1 cellular context compared by ENCODE assay signal in the genomic region with DNA sequence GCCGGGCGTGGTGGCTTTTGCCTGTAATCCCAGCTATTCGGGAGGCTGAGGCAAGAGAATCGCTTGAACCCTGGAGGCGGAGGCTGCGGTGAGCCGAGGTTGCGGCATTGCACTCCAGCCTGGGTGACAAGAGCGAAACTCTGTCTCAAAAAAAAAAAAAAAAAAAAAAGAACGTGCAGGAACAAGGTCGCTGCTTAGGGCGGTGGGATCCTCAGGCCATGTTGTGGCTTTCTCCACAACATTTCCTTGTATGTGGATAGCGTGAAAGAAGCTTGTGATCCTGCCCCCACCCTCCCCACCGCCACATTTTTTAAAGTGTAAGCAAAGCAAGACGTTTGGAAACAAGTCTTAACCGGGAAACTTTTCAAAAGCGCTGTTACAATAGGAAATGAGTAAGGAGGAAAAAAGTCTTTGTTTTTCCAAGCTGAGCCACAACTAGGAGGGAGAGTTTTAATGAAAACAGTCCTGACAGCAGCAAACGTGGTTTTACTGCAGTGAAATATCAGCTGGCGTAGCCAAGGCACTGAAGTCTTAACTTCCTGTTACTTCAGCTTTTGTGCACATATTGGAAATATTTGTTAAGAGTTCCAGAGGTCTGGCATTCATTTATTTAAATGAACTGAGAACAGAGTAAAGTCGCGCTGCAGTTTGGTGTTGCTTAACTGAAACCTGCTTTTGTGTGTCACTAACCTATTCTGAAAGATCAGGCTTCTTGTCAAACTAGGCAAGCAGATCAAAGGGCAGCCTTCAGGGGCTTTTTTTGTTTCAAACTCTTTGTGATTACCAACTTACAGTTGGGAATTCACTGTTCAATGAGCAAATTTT.
TF ChIP-seq lines count a peak whose summit lies in the region.

No MANE protein-coding gene starts in this region.

TF ChIP-seq in K562, 482 proteins besides CTCF, POLR2A, EP300 and RAD21 (continued from another document):
- TF ChIP-seq, protein P1, sequence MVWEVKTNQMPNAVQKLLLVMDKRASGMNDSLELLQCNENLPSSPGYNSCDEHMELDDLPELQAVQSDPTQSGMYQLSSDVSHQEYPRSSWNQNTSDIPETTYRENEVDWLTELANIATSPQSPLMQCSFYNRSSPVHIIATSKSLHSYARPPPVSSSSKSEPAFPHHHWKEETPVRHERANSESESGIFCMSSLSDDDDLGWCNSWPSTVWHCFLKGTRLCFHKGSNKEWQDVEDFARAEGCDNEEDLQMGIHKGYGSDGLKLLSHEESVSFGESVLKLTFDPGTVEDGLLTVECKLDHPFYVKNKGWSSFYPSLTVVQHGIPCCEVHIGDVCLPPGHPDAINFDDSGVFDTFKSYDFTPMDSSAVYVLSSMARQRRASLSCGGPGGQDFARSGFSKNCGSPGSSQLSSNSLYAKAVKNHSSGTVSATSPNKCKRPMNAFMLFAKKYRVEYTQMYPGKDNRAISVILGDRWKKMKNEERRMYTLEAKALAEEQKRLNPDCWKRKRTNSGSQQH (CRISPR knock-in tag; IDR thresholded peaks at IDR 0.05): no peak
- peak; percentile 24 for TF ChIP-seq HNRNPLL (IDR thresholded peaks at IDR 0.05; ENCODE audit: low read depth, low read length, poor library complexity, severe bottlenecking)
- TF ChIP-seq FOXP1 (CRISPR knock-in tag; IDR thresholded peaks at IDR 0.05): no peak
- TF ChIP-seq BCOR (IDR thresholded peaks at IDR 0.05): no peak
- TF ChIP-seq PHF20 (IDR thresholded peaks at IDR 0.05; ENCODE audit: partially characterized antibody): no peak
- TF ChIP-seq MBD2 (IDR thresholded peaks at IDR 0.05; ENCODE audit: borderline replicate concordance, low read depth): no peak
- no peak for TF ChIP-seq ZNF408 (CRISPR knock-in tag; IDR thresholded peaks at IDR 0.05; ENCODE audit: low read depth)
- TF ChIP-seq, protein P2, sequence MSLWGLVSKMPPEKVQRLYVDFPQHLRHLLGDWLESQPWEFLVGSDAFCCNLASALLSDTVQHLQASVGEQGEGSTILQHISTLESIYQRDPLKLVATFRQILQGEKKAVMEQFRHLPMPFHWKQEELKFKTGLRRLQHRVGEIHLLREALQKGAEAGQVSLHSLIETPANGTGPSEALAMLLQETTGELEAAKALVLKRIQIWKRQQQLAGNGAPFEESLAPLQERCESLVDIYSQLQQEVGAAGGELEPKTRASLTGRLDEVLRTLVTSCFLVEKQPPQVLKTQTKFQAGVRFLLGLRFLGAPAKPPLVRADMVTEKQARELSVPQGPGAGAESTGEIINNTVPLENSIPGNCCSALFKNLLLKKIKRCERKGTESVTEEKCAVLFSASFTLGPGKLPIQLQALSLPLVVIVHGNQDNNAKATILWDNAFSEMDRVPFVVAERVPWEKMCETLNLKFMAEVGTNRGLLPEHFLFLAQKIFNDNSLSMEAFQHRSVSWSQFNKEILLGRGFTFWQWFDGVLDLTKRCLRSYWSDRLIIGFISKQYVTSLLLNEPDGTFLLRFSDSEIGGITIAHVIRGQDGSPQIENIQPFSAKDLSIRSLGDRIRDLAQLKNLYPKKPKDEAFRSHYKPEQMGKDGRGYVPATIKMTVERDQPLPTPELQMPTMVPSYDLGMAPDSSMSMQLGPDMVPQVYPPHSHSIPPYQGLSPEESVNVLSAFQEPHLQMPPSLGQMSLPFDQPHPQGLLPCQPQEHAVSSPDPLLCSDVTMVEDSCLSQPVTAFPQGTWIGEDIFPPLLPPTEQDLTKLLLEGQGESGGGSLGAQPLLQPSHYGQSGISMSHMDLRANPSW (CRISPR knock-in tag; IDR thresholded peaks at IDR 0.05): no peak
- TF ChIP-seq, protein P3, sequence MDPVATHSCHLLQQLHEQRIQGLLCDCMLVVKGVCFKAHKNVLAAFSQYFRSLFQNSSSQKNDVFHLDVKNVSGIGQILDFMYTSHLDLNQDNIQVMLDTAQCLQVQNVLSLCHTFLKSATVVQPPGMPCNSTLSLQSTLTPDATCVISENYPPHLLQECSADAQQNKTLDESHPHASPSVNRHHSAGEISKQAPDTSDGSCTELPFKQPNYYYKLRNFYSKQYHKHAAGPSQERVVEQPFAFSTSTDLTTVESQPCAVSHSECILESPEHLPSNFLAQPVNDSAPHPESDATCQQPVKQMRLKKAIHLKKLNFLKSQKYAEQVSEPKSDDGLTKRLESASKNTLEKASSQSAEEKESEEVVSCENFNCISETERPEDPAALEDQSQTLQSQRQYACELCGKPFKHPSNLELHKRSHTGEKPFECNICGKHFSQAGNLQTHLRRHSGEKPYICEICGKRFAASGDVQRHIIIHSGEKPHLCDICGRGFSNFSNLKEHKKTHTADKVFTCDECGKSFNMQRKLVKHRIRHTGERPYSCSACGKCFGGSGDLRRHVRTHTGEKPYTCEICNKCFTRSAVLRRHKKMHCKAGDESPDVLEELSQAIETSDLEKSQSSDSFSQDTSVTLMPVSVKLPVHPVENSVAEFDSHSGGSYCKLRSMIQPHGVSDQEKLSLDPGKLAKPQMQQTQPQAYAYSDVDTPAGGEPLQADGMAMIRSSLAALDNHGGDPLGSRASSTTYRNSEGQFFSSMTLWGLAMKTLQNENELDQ (CRISPR knock-in tag; IDR thresholded peaks at IDR 0.05; ENCODE audit: borderline replicate concordance): no peak
- no peak for TF ChIP-seq SOX6 (IDR thresholded peaks at IDR 0.05)
- peak; percentile 53; the same call in 1 of the 2 replicates for TF ChIP-seq CEBPG (CRISPR knock-in tag; IDR thresholded peaks at IDR 0.05)
- TF ChIP-seq CEBPG (tag; conservative IDR thresholded peaks at IDR 0.05 in 1 of 2, IDR thresholded peaks at IDR 0.05 in 1 of 2): peak in 1 of 2 experiments; percentile 61; a peak in 2 of 4 replicates
- TF ChIP-seq MTA2 (IDR thresholded peaks at IDR 0.05; ENCODE audit: low read depth): no peak
- TF ChIP-seq, protein P4, sequence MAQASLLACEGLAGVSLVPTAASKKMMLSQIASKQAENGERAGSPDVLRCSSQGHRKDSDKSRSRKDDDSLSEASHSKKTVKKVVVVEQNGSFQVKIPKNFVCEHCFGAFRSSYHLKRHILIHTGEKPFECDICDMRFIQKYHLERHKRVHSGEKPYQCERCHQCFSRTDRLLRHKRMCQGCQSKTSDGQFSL (CRISPR knock-in tag; IDR thresholded peaks at IDR 0.05): no peak
- TF ChIP-seq, protein P4 (tag; IDR thresholded peaks at IDR 0.05): no peak
- TF ChIP-seq HSF4 (CRISPR knock-in tag; IDR thresholded peaks at IDR 0.05; ENCODE audit: borderline replicate concordance): no peak
- TF ChIP-seq MTF1 (CRISPR knock-in tag; IDR thresholded peaks at IDR 0.05; ENCODE audit: borderline replicate concordance): no peak
- no peak for TF ChIP-seq RNF2 (IDR thresholded peaks at IDR 0.05)
- TF ChIP-seq, protein P5, sequence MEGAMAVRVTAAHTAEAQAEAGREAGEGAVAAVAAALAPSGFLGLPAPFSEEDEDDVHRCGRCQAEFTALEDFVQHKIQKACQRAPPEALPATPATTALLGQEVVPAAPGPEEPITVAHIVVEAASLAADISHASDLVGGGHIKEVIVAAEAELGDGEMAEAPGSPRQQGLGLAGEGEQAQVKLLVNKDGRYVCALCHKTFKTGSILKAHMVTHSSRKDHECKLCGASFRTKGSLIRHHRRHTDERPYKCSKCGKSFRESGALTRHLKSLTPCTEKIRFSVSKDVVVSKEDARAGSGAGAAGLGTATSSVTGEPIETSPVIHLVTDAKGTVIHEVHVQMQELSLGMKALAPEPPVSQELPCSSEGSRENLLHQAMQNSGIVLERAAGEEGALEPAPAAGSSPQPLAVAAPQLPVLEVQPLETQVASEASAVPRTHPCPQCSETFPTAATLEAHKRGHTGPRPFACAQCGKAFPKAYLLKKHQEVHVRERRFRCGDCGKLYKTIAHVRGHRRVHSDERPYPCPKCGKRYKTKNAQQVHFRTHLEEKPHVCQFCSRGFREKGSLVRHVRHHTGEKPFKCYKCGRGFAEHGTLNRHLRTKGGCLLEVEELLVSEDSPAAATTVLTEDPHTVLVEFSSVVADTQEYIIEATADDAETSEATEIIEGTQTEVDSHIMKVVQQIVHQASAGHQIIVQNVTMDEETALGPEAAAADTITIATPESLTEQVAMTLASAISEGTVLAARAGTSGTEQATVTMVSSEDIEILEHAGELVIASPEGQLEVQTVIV (CRISPR knock-in tag; IDR thresholded peaks at IDR 0.05; ENCODE audit: borderline replicate concordance): no peak
- TF ChIP-seq EHMT2 (IDR thresholded peaks at IDR 0.05): no peak
- TF ChIP-seq, protein P6, sequence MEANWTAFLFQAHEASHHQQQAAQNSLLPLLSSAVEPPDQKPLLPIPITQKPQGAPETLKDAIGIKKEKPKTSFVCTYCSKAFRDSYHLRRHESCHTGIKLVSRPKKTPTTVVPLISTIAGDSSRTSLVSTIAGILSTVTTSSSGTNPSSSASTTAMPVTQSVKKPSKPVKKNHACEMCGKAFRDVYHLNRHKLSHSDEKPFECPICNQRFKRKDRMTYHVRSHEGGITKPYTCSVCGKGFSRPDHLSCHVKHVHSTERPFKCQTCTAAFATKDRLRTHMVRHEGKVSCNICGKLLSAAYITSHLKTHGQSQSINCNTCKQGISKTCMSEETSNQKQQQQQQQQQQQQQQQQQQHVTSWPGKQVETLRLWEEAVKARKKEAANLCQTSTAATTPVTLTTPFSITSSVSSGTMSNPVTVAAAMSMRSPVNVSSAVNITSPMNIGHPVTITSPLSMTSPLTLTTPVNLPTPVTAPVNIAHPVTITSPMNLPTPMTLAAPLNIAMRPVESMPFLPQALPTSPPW (CRISPR knock-in tag; IDR thresholded peaks at IDR 0.05): no peak
- TF ChIP-seq NCOA4 (IDR thresholded peaks at IDR 0.05; ENCODE audit: partially characterized antibody): no peak
- no peak for TF ChIP-seq SMAD1 (IDR thresholded peaks at IDR 0.05; ENCODE audit: low read depth, low read length, partially characterized antibody)
- TF ChIP-seq CREM (IDR thresholded peaks at IDR 0.05; ENCODE audit: low read depth): no peak
- TF ChIP-seq ARID2 (IDR thresholded peaks at IDR 0.05): no peak
- no peak for TF ChIP-seq MYNN (IDR thresholded peaks at IDR 0.05)
- no peak for TF ChIP-seq MYNN (CRISPR knock-in tag; IDR thresholded peaks at IDR 0.05)
- TF ChIP-seq GATA2 (CRISPR knock-in tag; IDR thresholded peaks at IDR 0.05): no peak
- no peak for TF ChIP-seq TAF9B (IDR thresholded peaks at IDR 0.05; ENCODE audit: partially characterized antibody)
- no peak for TF ChIP-seq ZSCAN29 (IDR thresholded peaks at IDR 0.05)
- no peak for TF ChIP-seq PRPF4 (IDR thresholded peaks at IDR 0.05; ENCODE audit: insufficient read depth, low read depth, low read length, poor library complexity, severe bottlenecking)
